19 cellular contexts compared by ENCODE assay signal in the genomic region with DNA sequence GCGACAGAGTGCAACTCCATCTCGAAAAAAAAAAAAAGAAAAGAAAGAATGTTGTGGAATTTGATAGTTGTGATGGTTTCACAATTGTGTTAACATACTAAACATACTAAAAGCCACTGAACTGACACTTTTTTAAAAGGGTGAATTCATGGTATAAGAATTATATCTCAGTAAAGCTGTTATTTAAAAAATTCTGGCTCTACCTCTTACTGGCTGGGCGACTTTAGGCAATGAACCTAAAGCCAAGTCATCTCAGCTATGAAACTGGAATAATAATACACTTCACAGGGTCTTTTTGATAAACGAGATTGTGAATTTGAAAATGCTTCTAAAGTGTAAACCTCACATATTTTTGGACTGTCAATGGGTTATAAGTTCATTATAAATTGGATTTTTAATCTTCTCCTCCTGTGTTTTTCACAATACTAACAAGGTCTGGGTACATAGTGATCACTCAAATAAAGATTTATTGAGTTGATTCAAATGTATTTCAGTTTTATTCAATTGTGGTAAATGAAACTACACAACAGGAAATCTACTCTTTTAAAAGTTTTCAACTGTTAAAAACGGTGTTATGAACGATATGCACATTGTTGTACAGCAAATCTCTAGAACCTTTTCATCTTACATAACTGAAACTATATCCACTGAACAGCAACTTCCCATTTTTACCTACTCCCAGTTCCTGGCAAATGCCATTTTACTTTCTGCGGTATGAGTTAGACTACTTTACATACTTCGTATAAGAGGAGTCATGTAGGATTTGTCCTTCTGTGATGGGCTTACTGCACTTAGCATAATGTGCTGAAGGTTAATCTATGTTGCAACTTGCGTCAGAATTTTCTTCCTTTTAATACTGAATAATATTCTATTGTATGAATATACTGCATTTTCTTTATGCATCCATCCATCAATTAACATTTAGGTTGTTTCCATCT. TPM values are rescaled to one million over a fixed set of nuclear protein-coding genes. Genes with fewer than 3 reads are reported as not detected.
"Had no signal": no experiment of that assay in that cellular context is flagged by ENCODE, and none has a peak within 500 bp of the region (broad histone marks: within the 10 kb centered on the region; RNA-seq: fewer than 3 reads in every experiment).

No MANE protein-coding gene starts in this region.

- H3K27me3 Mint-ChIP-seq: activated naive CD4-positive, alpha-beta T cell treated with anti-CD3 and anti-CD28 coated beads, Interleukin-2, amount 10 ng/mL, durations not matched to agents 7 days and 5 days had no signal

- ATAC-seq: activated CD8-positive, alpha-beta T cell treated with anti-CD3 and anti-CD28 coated beads, Interleukin-2, amount 10 ng/mL, durations not matched to agents 7 days and 5 days; left colon; lower lobe of right lung; right cardiac atrium had no signal

- H3K27ac Mint-ChIP-seq: activated CD8-positive, alpha-beta T cell treated with anti-CD3 and anti-CD28 coated beads, Interleukin-2, amount 10 ng/mL, durations not matched to agents 7 days and 5 days; activated naive CD4-positive, alpha-beta T cell treated with anti-CD3 and anti-CD28 coated beads, Interleukin-2, amount 10 ng/mL, durations not matched to agents 7 days and 5 days; endodermal cell; nephron progenitor cell had no signal

- DNase-seq: activated CD4-positive, CD25-positive, alpha-beta regulatory T cell treated with anti-CD3 and anti-CD28 coated beads, Interleukin-2, amount 50 U/mL, for 72 hours; activated CD8-positive, alpha-beta T cell treated with anti-CD3 and anti-CD28 coated beads, Interleukin-2, amount 10 ng/mL, durations not matched to agents 7 days and 5 days; activated naive CD4-positive, alpha-beta T cell treated with anti-CD3 and anti-CD28 coated beads, Interleukin-2, amount 10 ng/mL, durations not matched to agents 7 days and 5 days; adrenal gland; endodermal cell; erythroblast; left colon; lower lobe of right lung; nephron progenitor cell; right cardiac atrium; stimulated activated CD4-positive, alpha-beta T cell treated with anti-CD3 and anti-CD28 coated beads, Interleukin-15, amount 100 ng/mL, for 24 hours; stimulated activated CD4-positive, alpha-beta T cell treated with anti-CD3 and anti-CD28 coated beads, Interleukin-4, amount 100 ng/mL, for 1 hour; stimulated activated naive CD4-positive, alpha-beta T cell treated with Interleukin-2 at 50 U/mL for 16 hours; substantia nigra; T1000 had no signal

- H3K9me3 ChIP-seq: adrenal gland, lower lobe of right lung, prostate gland, tibial nerve, vagina had no signal

- H3K36me3 Mint-ChIP-seq: activated naive CD4-positive, alpha-beta T cell treated with anti-CD3 and anti-CD28 coated beads, Interleukin-2, amount 10 ng/mL, durations not matched to agents 7 days and 5 days had no signal

- H3K9me3 Mint-ChIP-seq: activated naive CD4-positive, alpha-beta T cell treated with anti-CD3 and anti-CD28 coated beads, Interleukin-2, amount 10 ng/mL, durations not matched to agents 7 days and 5 days; endodermal cell had no signal

- H3K4me3 Mint-ChIP-seq: activated CD8-positive, alpha-beta T cell treated with anti-CD3 and anti-CD28 coated beads, Interleukin-2, amount 10 ng/mL, durations not matched to agents 7 days and 5 days; activated naive CD4-positive, alpha-beta T cell treated with anti-CD3 and anti-CD28 coated beads, Interleukin-2, amount 10 ng/mL, durations not matched to agents 7 days and 5 days; endodermal cell; nephron progenitor cell had no signal

- H3K4me1 Mint-ChIP-seq: endodermal cell had no signal

RNA-seq across cellular contexts. Expression of a gene that starts 43.0 kb away (rescaled TPM):
- total RNA-seq: activated CD8-positive, alpha-beta T cell treated with anti-CD3 and anti-CD28 coated beads, Interleukin-2, amount 10 ng/mL, durations not matched to agents 7 days and 5 days; chondrocyte; endodermal cell; left colon; lower lobe of right lung had no signal
